Comparison of ENCODE assay signal across 17 cellular contexts in the genomic region with DNA sequence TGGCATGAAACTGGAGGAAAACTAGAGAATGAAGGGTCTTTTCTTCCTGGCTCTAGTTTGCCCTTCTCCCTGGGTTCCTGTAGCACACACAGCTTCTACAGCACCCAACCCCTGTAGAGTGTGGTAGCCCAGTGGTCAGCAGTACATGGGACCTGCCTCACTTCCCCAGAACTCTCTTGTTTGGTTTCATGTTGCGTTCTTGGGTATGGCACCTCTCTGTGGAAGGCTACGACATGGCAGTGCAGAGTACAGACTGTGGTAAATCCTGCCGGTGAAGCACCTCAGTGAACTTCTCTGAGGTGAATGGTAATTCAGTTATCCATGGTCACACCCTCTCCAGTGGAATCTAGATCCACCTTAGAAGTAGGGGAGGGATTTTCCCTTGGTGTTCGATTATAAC.
DNase-seq lines count a peak whose midpoint lies in the region; ATAC-seq, FAIRE-seq and TF ChIP-seq lines count a peak whose summit lies in the region.
"Had no signal": no experiment of that assay in that cellular context is flagged by ENCODE, and none has a peak within 500 bp of the region (broad histone marks: within the 10 kb centered on the region; RNA-seq: fewer than 3 reads in every experiment).

No MANE protein-coding gene starts in this region.

- H3K4me1 Mint-ChIP-seq in H9: peaks cover 0 to 2% of the 10 kb centered on the region in 2 experiments; a peak in 1 of 4 replicates
- peaks cover 6% of the 10 kb centered on the region for H3K4me1 Mint-ChIP-seq in stimulated activated memory B cell treated with anti-CD40 and anti-IgM and Interleukin-4, amounts not matched to agents 10 μg/mL and 1 μg/mL and 100 μg/mL, for 72 hours
- H3K4me1 Mint-ChIP-seq: CD14-positive monocyte had no signal

- H3K4me3 Mint-ChIP-seq in H9: no peak overlapping the region
- H3K4me3 Mint-ChIP-seq in stimulated activated memory B cell treated with anti-CD40 and anti-IgM and Interleukin-4, amounts not matched to agents 10 μg/mL and 1 μg/mL and 100 μg/mL, for 72 hours: no peak overlapping the region
- H3K4me3 Mint-ChIP-seq: CD14-positive monocyte; CD4-positive, alpha-beta memory T cell had no signal

- H3K23me2 ChIP-seq in H9 (ENCODE audit: insufficient read length, low read depth, low read length, poor library complexity, severe bottlenecking) (no peaks in the 10 kb centered on the region), H1 (ENCODE audit: low read depth, low read length) (no peaks in the 10 kb centered on the region)

- H2AFZ ChIP-seq in H9 (ENCODE audit: low read length) (no peak overlapping the region), H1 (ENCODE audit: low read length) (peak overlapping the region; percentile 76), PC-9 (no peak overlapping the region)

- no peaks in the 10 kb centered on the region for H3K27me3 Mint-ChIP-seq in H9 (ENCODE audit: low read depth)
- peaks cover 70% of the 10 kb centered on the region for H3K27me3 Mint-ChIP-seq in stimulated activated memory B cell treated with anti-CD40 and anti-IgM and Interleukin-4, amounts not matched to agents 10 μg/mL and 1 μg/mL and 100 μg/mL, for 72 hours

- H3K23ac ChIP-seq in H9 (ENCODE audit: insufficient read length, low read depth, low read length) (no peak overlapping the region), H1 (ENCODE audit: insufficient read length) (no peak overlapping the region)

- H2AK5ac ChIP-seq in H9 (ENCODE audit: insufficient read length, low read length): no peak overlapping the region
- no peak overlapping the region for H2AK5ac ChIP-seq in H1 (ENCODE audit: low read depth, low read length)

- H3K27ac ChIP-seq in H9 (ENCODE audit: insufficient read length, low read depth, low read length) (no peak overlapping the region), H1 (ENCODE audit: low read depth, low read length) (no peak overlapping the region), PC-9 (no peak overlapping the region)
- H3K27ac ChIP-seq: BLaER1 had no signal

- H2BK20ac ChIP-seq in H9 (ENCODE audit: low read depth, low read length, poor library complexity, severe bottlenecking) (no peak overlapping the region), H1 (ENCODE audit: low read length) (no peak overlapping the region)

- BruUV-seq in PC-9 (replicated peaks; lab: Mats Ljungman, UMichigan): no TSS peak

- no peak overlapping the region for H3K4ac ChIP-seq in H9 (ENCODE audit: low read depth, low read length)
- H3K4ac ChIP-seq in H1 (replicated peaks; ENCODE audit: insufficient read length, low read depth, low read length): no peak overlapping the region

- H3F3A ChIP-seq in PC-9 (ENCODE audit: insufficient read depth, low read depth): no peaks in the 10 kb centered on the region

- H3K79me2 ChIP-seq in H9 (ENCODE audit: insufficient read depth, low read length) (no peaks in the 10 kb centered on the region), H1 (ENCODE audit: control insufficient read depth in 1 of 2, insufficient read depth in 2 of 2, low read length in 2 of 2) (no peaks in the 10 kb centered on the region), PC-9 (ENCODE audit: low read depth) (no peaks in the 10 kb centered on the region)

- H2BK120ac ChIP-seq in H9 (ENCODE audit: low read depth, low read length, poor library complexity, severe bottlenecking) (no peak overlapping the region), H1 (replicated peaks; ENCODE audit: low read depth, low read length) (no peak overlapping the region)

- H2BK12ac ChIP-seq in H9 (ENCODE audit: insufficient read length, low read depth, low read length) (no peak overlapping the region), H1 (ENCODE audit: low read depth, low read length) (no peak overlapping the region; the same call in 1 of the 2 replicates)

- H4K91ac ChIP-seq in H9 (ENCODE audit: insufficient read length, low read depth, low read length) (no peak overlapping the region), H1 (replicated peaks; ENCODE audit: insufficient read length, low read length) (no peak overlapping the region)

- H2BK5ac ChIP-seq in H9 (ENCODE audit: insufficient read length, low read length) (no peak overlapping the region), H1 (ENCODE audit: low read depth, low read length) (no peak overlapping the region)

- H3K4me3 ChIP-seq in H1 (ENCODE audit: extremely low read depth in 1 of 4, insufficient read depth in 2 of 4, low read depth in 3 of 4, low read length in 4 of 4) (no peak overlapping the region), PC-9 (no peak overlapping the region)
- H3K4me3 ChIP-seq: BLaER1, HAP-1 had no signal

- intact Hi-C loops in PC-9 (cut with micrococcal nuclease; ENCODE audit: unreplicated experiment): no loop called here

- H3K27ac Mint-ChIP-seq in H9: no peak overlapping the region
- no peak overlapping the region for H3K27ac Mint-ChIP-seq in stimulated activated memory B cell treated with anti-CD40 and anti-IgM and Interleukin-4, amounts not matched to agents 10 μg/mL and 1 μg/mL and 100 μg/mL, for 72 hours
- H3K27ac Mint-ChIP-seq: CD14-positive monocyte; CD4-positive, alpha-beta memory T cell had no signal

- H3K9ac ChIP-seq in H9 (ENCODE audit: extremely low read depth, insufficient read length, low read length) (no peak overlapping the region), H1 (replicated peaks in 1 of 4; ENCODE audit: extremely low read depth in 1 of 4, low read depth in 3 of 4, low read length in 3 of 4) (no peak overlapping the region)
- H3K9ac ChIP-seq: BLaER1 had no signal

- H2BK15ac ChIP-seq in H9 (ENCODE audit: low read depth, low read length) (no peak overlapping the region), H1 (ENCODE audit: low read length) (no peak overlapping the region)

- no peaks in the 10 kb centered on the region for H3K79me1 ChIP-seq in H9 (ENCODE audit: insufficient read depth, low read depth, low read length, poor library complexity, severe bottlenecking)
- H3K79me1 ChIP-seq in H1 (ENCODE audit: low read depth, low read length): no peaks in the 10 kb centered on the region

- WGBS in H9 (ENCODE audit: extremely low coverage, insufficient read length, low lambda C conversion rate): no CpG with 5 or more reads among the region's 4 CpGs
- 90% methylated on average over 4 of the region's 4 CpGs; no CpG with 5 or more reads in 1 of the 2 experiments for WGBS in H1 (ENCODE audit: extremely low coverage in 1 of 2, insufficient coverage in 1 of 2, insufficient read length in 1 of 2, insufficient replicate concordance in 2 of 2, low coverage in 1 of 2, low lambda C conversion rate in 2 of 2, missing lambda C conversion rate in 1 of 2), 2 experiments

- no peak for DNase-seq in H9
- peak; percentile 3 for DNase-seq in OCI-M1 (lab: John Stamatoyannopoulos, UW)
- no peak for DNase-seq in H1 (ENCODE audit: low read depth in 1 of 2, low spot score in 2 of 2)
- DNase-seq in Kasumi-1 (lab: John Stamatoyannopoulos, UW): no peak
- DNase-seq in PC-9: no peak
- no peak for DNase-seq in mesenteric fat pad (ENCODE audit: low spot score)
- DNase-seq in SHP77 treated with DMSO at 0.1 percent for 48 hours (lab: John Stamatoyannopoulos, UW): no peak
- DNase-seq: 8988T; CD4-positive, alpha-beta memory T cell; DMS153; DMS79; GDM1; GOT3 had no signal

- POLR2A ChIA-PET in H1 (lab: Charles Lee; ENCODE audit: partially characterized antibody): no interaction called here
- POLR2A ChIA-PET in PC-9 (lab: Charles Lee; ENCODE audit: unreplicated experiment): interaction anchor here (0.6 kb wide), 1 partner anchor 728 kb away, joined by 3 read pairs; no protein-coding TSS in a partner anchor

- TF ChIP-seq EP300 in H1 (IDR thresholded peaks at IDR 0.05; ENCODE audit: borderline replicate concordance in 1 of 2, low read depth in 2 of 2, low read length in 2 of 2): no peak

- peaks cover 3% of the 10 kb centered on the region; the same call in 1 of the 2 replicates for H3K9me2 ChIP-seq in PC-9 (ENCODE audit: insufficient read depth)

- no peak for FAIRE-seq in H1 (lab: Jason Lieb, UNC)

- H4K8ac ChIP-seq in H9 (replicated peaks; ENCODE audit: insufficient read length, low read depth, low read length): no peak overlapping the region
- no peak overlapping the region for H4K8ac ChIP-seq in H1 (ENCODE audit: extremely low read depth, insufficient read depth, low read length)

- TF ChIP-seq CTCF in H9 (conservative IDR thresholded peaks at IDR 0.05): peak; percentile 22; the same call in 1 of the 3 replicates
- peak in 1 of 3 experiments; percentile 26; a peak in 1 of 4 replicates for TF ChIP-seq CTCF in H1 (IDR thresholded peaks at IDR 0.05; ENCODE audit: control extremely low read depth in 1 of 3, insufficient read depth in 1 of 3, low read depth in 1 of 3, low read length in 3 of 3)
- TF ChIP-seq CTCF in PC-9 (conservative IDR thresholded peaks at IDR 0.05): no peak

- H3K36me3 ChIP-seq in H1 (ENCODE audit: control insufficient read depth in 2 of 4, insufficient read depth in 4 of 4, low read length in 3 of 4) (no peaks in the 10 kb centered on the region), PC-9 (ENCODE audit: low read depth) (no peaks in the 10 kb centered on the region)
- H3K36me3 ChIP-seq: BLaER1, HAP-1 had no signal

- no peak overlapping the region for H3K4me2 ChIP-seq in H9 (ENCODE audit: insufficient read depth, insufficient read length, low read length)
- no peak overlapping the region for H3K4me2 ChIP-seq in H1 (ENCODE audit: insufficient read depth in 1 of 2, low read depth in 2 of 2, low read length in 2 of 2)
- no peak overlapping the region for H3K4me2 ChIP-seq in PC-9
- H3K4me2 ChIP-seq: BLaER1 had no signal

- CTCF ChIA-PET in H1 (lab: Charles Lee; ENCODE audit: partially characterized antibody): interaction anchor here (1.2 kb wide), 1 partner anchor 167 kb away, joined by 3 read pairs; no protein-coding TSS in a partner anchor
- CTCF ChIA-PET in PC-9 (lab: Charles Lee): no interaction called here

- H3K9me3 ChIP-seq in H9 (ENCODE audit: control insufficient read depth, low read depth, low read length) (no peaks in the 10 kb centered on the region), H1 (ENCODE audit: insufficient read depth in 2 of 2, low read depth in 1 of 2, low read length in 1 of 2) (no peaks in the 10 kb centered on the region), PC-9 (ENCODE audit: insufficient read depth, low read depth) (no peaks in the 10 kb centered on the region)
- H3K9me3 ChIP-seq: BLaER1, HAP-1 had no signal

- H3K27me3 ChIP-seq in H9 (ENCODE audit: insufficient read depth, low read length) (no peaks in the 10 kb centered on the region), H1 (replicated peaks in 1 of 4; ENCODE audit: control insufficient read depth in 3 of 4, extremely low read depth in 1 of 4, insufficient read depth in 3 of 4, low read length in 3 of 4) (no peaks in the 10 kb centered on the region), PC-9 (ENCODE audit: insufficient read depth, low read depth) (peaks cover 3% of the 10 kb centered on the region; the same call in 1 of the 2 replicates)
- H3K27me3 ChIP-seq: BLaER1 had no signal

- peak; percentile 8 to 41; a peak in 1 of 4 replicates for TF ChIP-seq RAD21 in H1 (IDR thresholded peaks at IDR 0.05 in 1 of 2, conservative IDR thresholded peaks at IDR 0.05 in 1 of 2; ENCODE audit: low read depth in 2 of 2, low read length in 2 of 2)

- H3K14ac ChIP-seq in H9 (ENCODE audit: insufficient read depth, low read length) (no peak overlapping the region), H1 (ENCODE audit: insufficient read length) (no peak overlapping the region)

- H3K56ac ChIP-seq in H9 (ENCODE audit: insufficient read length, low read depth, low read length): no peak overlapping the region
- no peak overlapping the region for H3K56ac ChIP-seq in H1 (replicated peaks; ENCODE audit: insufficient read length, low read depth, low read length)

- no peak overlapping the region for H3T11ph ChIP-seq in H9 (ENCODE audit: low read length)

- no peaks in the 10 kb centered on the region; a peak in 1 of 5 replicates for H3K9me3 Mint-ChIP-seq in H9
- peaks cover 5% of the 10 kb centered on the region for H3K9me3 Mint-ChIP-seq in stimulated activated memory B cell treated with anti-CD40 and anti-IgM and Interleukin-4, amounts not matched to agents 10 μg/mL and 1 μg/mL and 100 μg/mL, for 72 hours

- H3K36me3 Mint-ChIP-seq in H9 (ENCODE audit: insufficient read depth in 1 of 3, low read depth in 3 of 3): no peaks in the 10 kb centered on the region
- H3K36me3 Mint-ChIP-seq in stimulated activated memory B cell treated with anti-CD40 and anti-IgM and Interleukin-4, amounts not matched to agents 10 μg/mL and 1 μg/mL and 100 μg/mL, for 72 hours: no peaks in the 10 kb centered on the region
- H3K36me3 Mint-ChIP-seq: CD14-positive monocyte; CD4-positive, alpha-beta memory T cell had no signal

- H4K5ac ChIP-seq in H9 (ENCODE audit: insufficient read length, low read depth, low read length): no peak overlapping the region
- no peak overlapping the region for H4K5ac ChIP-seq in H1 (ENCODE audit: insufficient read length, low read depth, low read length)

- H4K20me1 ChIP-seq in H9 (ENCODE audit: control insufficient read depth, insufficient read depth, insufficient read length) (no peaks in the 10 kb centered on the region), H1 (replicated peaks in 1 of 2; ENCODE audit: control insufficient read depth in 1 of 2, insufficient read depth in 2 of 2, low read length in 2 of 2) (no peaks in the 10 kb centered on the region), PC-9 (ENCODE audit: insufficient read depth) (no peaks in the 10 kb centered on the region)
- H4K20me1 ChIP-seq: BLaER1 had no signal

- H3K4me1 ChIP-seq in H9 (ENCODE audit: insufficient read depth, low read length) (no peaks in the 10 kb centered on the region), H1 (replicated peaks in 1 of 4; ENCODE audit: control insufficient read depth in 3 of 4, insufficient read depth in 4 of 4, low read length in 3 of 4) (no peaks in the 10 kb centered on the region), PC-9 (replicated peaks; ENCODE audit: insufficient read depth) (no peaks in the 10 kb centered on the region)
- H3K4me1 ChIP-seq: BLaER1, HAP-1 had no signal

- no peak for TF ChIP-seq POLR2A in H1 (IDR thresholded peaks at IDR 0.05; ENCODE audit: control extremely low read depth in 1 of 2, low read depth in 2 of 2, low read length in 2 of 2)

- ATAC-seq in stimulated activated memory B cell treated with anti-CD40 and anti-IgM and Interleukin-4, amounts not matched to agents 10 μg/mL and 1 μg/mL and 100 μg/mL, for 72 hours: peak; percentile 16

- H3K18ac ChIP-seq in H9 (ENCODE audit: insufficient read length, low read depth, low read length) (no peak overlapping the region), H1 (ENCODE audit: extremely low read depth, low read length) (no peak overlapping the region)
